In genomic region chr11:65559535-65559934, GRCh38 we compare ENCODE assay signal across 1 cellular context.
TF ChIP-seq lines count a peak whose summit lies in the region.

No MANE protein-coding gene starts in this region.

TF ChIP-seq in IMR-90, 13 proteins besides CTCF, POLR2A, EP300 and RAD21:
- TF ChIP-seq CEBPB (IDR thresholded peaks at IDR 0.05; ENCODE audit: low read depth, low read length) (no peak), MAZ (IDR thresholded peaks at IDR 0.05; ENCODE audit: borderline replicate concordance, low read depth, low read length) (no peak), FOS (IDR thresholded peaks at IDR 0.05; ENCODE audit: low read depth, low read length) (no peak), BHLHE40 (IDR thresholded peaks at IDR 0.05; ENCODE audit: low read depth, low read length) (no peak), MAFK (IDR thresholded peaks at IDR 0.05; ENCODE audit: low read depth, low read length) (no peak), MXI1 (IDR thresholded peaks at IDR 0.05; ENCODE audit: borderline replicate concordance, low read depth, low read length) (no peak), RCOR1 (IDR thresholded peaks at IDR 0.05; ENCODE audit: insufficient replicate concordance, low read length) (no peak), RFX5 (IDR thresholded peaks at IDR 0.05; ENCODE audit: low read depth, low read length) (no peak), NFE2L2 (IDR thresholded peaks at IDR 0.05; ENCODE audit: low read depth, low read length) (no peak)
- TF ChIP-seq, protein P1, sequence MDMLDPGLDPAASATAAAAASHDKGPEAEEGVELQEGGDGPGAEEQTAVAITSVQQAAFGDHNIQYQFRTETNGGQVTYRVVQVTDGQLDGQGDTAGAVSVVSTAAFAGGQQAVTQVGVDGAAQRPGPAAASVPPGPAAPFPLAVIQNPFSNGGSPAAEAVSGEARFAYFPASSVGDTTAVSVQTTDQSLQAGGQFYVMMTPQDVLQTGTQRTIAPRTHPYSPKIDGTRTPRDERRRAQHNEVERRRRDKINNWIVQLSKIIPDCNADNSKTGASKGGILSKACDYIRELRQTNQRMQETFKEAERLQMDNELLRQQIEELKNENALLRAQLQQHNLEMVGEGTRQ (IDR thresholded peaks at IDR 0.05; ENCODE audit: low read depth, low read length): no peak
- TF ChIP-seq, protein P2, sequence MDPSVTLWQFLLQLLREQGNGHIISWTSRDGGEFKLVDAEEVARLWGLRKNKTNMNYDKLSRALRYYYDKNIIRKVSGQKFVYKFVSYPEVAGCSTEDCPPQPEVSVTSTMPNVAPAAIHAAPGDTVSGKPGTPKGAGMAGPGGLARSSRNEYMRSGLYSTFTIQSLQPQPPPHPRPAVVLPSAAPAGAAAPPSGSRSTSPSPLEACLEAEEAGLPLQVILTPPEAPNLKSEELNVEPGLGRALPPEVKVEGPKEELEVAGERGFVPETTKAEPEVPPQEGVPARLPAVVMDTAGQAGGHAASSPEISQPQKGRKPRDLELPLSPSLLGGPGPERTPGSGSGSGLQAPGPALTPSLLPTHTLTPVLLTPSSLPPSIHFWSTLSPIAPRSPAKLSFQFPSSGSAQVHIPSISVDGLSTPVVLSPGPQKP (IDR thresholded peaks at IDR 0.05; ENCODE audit: borderline replicate concordance, low read depth, low read length): no peak
